ENCODE assay signal across 9 cellular contexts in genomic region chr4:143773998-143774898, GRCh38.
DNase-seq lines count a peak whose midpoint lies in the region; ATAC-seq and TF ChIP-seq lines count a peak whose summit lies in the region.
"Had no signal": no experiment of that assay in that cellular context is flagged by ENCODE, and none has a peak within 500 bp of the region (broad histone marks: within the 10 kb centered on the region; RNA-seq: fewer than 3 reads in every experiment).

No MANE protein-coding gene starts in this region.

- H3K36me3 ChIP-seq in BJ (ENCODE audit: control insufficient read depth, insufficient read depth, low read length) (no peaks in the 10 kb centered on the region), gastrocnemius medialis (no peaks in the 10 kb centered on the region)

- no peak overlapping the region for H3K4me3 Mint-ChIP-seq in activated CD8-positive, alpha-beta T cell treated with anti-CD3 and anti-CD28 coated beads, Interleukin-2, amount 10 ng/mL, durations not matched to agents 7 days and 5 days
- H3K4me3 Mint-ChIP-seq: T-helper 1 cell treated with Interleukin-12 subunit alpha and Interleukin-12 subunit beta and Interleukin-4 antibody, amounts not matched to agents 30 μg/mL and 1 μg/mL, for 36 hours had no signal

- H3K27me3 Mint-ChIP-seq in activated CD8-positive, alpha-beta T cell treated with anti-CD3 and anti-CD28 coated beads, Interleukin-2, amount 10 ng/mL, durations not matched to agents 7 days and 5 days (ENCODE audit: low read depth): peaks cover 12% of the 10 kb centered on the region

- H3K4me3 ChIP-seq in BJ (ENCODE audit: low read depth, low read length) (no peak overlapping the region), gastrocnemius medialis (no peak overlapping the region)

- H3K27ac ChIP-seq in foreskin keratinocyte (no peak overlapping the region), gastrocnemius medialis (no peak overlapping the region)

- POLR2A ChIA-PET in BJ (lab: Charles Lee): no interaction called here
- POLR2A ChIA-PET in activated CD8-positive, alpha-beta T cell treated with anti-CD3 and anti-CD28 coated beads, Interleukin-2, amount 10 ng/mL, durations not matched to agents 7 days and 5 days (lab: Charles Lee): no interaction called here

- intact Hi-C loops in gastrocnemius medialis (cut with DNase I; ENCODE audit: low total_unique reads): no loop called here

- H3K9me3 Mint-ChIP-seq in activated CD8-positive, alpha-beta T cell treated with anti-CD3 and anti-CD28 coated beads, Interleukin-2, amount 10 ng/mL, durations not matched to agents 7 days and 5 days (ENCODE audit: insufficient read depth): no peaks in the 10 kb centered on the region
- H3K9me3 Mint-ChIP-seq: T-helper 1 cell treated with Interleukin-12 subunit alpha and Interleukin-12 subunit beta and Interleukin-4 antibody, amounts not matched to agents 30 μg/mL and 1 μg/mL, for 36 hours had no signal

- ATAC-seq in GM18502 (IDR thresholded peaks at IDR 0.05; ENCODE audit: poor library complexity, unreplicated experiment) (peak; percentile 100), HG02798 (IDR thresholded peaks at IDR 0.05; ENCODE audit: poor library complexity, unreplicated experiment) (peak; percentile 100), foreskin keratinocyte (peak; percentile 99), gastrocnemius medialis (no peak)
- peak; percentile 87 for ATAC-seq in activated CD8-positive, alpha-beta T cell treated with anti-CD3 and anti-CD28 coated beads, Interleukin-2, amount 10 ng/mL, durations not matched to agents 7 days and 5 days

- no peaks in the 10 kb centered on the region for H3K36me3 Mint-ChIP-seq in activated CD8-positive, alpha-beta T cell treated with anti-CD3 and anti-CD28 coated beads, Interleukin-2, amount 10 ng/mL, durations not matched to agents 7 days and 5 days (ENCODE audit: low read depth)

- DNase-seq in BJ (ENCODE audit: low read depth) (no peak), NCI-H146 (lab: John Stamatoyannopoulos, UW) (peak; percentile 32), foreskin keratinocyte (peak; percentile 26 to 36), gastrocnemius medialis (no peak), HCEC 1CT (no peak)
- DNase-seq in activated CD8-positive, alpha-beta T cell treated with anti-CD3 and anti-CD28 coated beads, Interleukin-2, amount 10 ng/mL, durations not matched to agents 7 days and 5 days: peak; percentile 60

- TF ChIP-seq POLR2A in gastrocnemius medialis (IDR thresholded peaks at IDR 0.05): no peak

- H3K27ac Mint-ChIP-seq in activated CD8-positive, alpha-beta T cell treated with anti-CD3 and anti-CD28 coated beads, Interleukin-2, amount 10 ng/mL, durations not matched to agents 7 days and 5 days: no peak overlapping the region
- H3K27ac Mint-ChIP-seq: T-helper 1 cell treated with Interleukin-12 subunit alpha and Interleukin-12 subunit beta and Interleukin-4 antibody, amounts not matched to agents 30 μg/mL and 1 μg/mL, for 36 hours had no signal

- in situ Hi-C loops in gastrocnemius medialis (cut with MboI; ENCODE audit: low sequenced_read_pairs in 4 of 4): no loop called here

- H3K27me3 ChIP-seq in BJ (ENCODE audit: control insufficient read depth, insufficient read depth, low read length): no peaks in the 10 kb centered on the region
- H3K27me3 ChIP-seq in foreskin keratinocyte: no peaks in the 10 kb centered on the region
- no peaks in the 10 kb centered on the region for H3K27me3 ChIP-seq in gastrocnemius medialis

- H3K4me1 ChIP-seq in foreskin keratinocyte (no peaks in the 10 kb centered on the region), gastrocnemius medialis (no peaks in the 10 kb centered on the region)

- no peaks in the 10 kb centered on the region for H3K9me3 ChIP-seq in gastrocnemius medialis

- TF ChIP-seq CTCF in BJ (IDR thresholded peaks at IDR 0.05; ENCODE audit: insufficient read depth, low read depth, low read length) (peak; percentile 82), foreskin keratinocyte (conservative IDR thresholded peaks at IDR 0.05) (peak; percentile 71), gastrocnemius medialis (IDR thresholded peaks at IDR 0.05 in 4 of 5, conservative IDR thresholded peaks at IDR 0.05 in 1 of 5) (peak; percentile 7 to 52 (median 37))

- CTCF ChIA-PET in BJ (lab: Yijun Ruan, JAX): interaction anchor here (0.5 to 1.8 kb wide), 7 partner anchors 9 to 248 kb away, joined by 3 to 11 read pairs (median 3); no protein-coding TSS in a partner anchor
- CTCF ChIA-PET in activated CD8-positive, alpha-beta T cell treated with anti-CD3 and anti-CD28 coated beads, Interleukin-2, amount 10 ng/mL, durations not matched to agents 7 days and 5 days (lab: Charles Lee): interaction anchor here (0.7 to 1.8 kb wide), 4 partner anchors 8 to 15 kb away, joined by 3 to 7 read pairs (median 3); no protein-coding TSS in a partner anchor

- H3K4me1 Mint-ChIP-seq in activated CD8-positive, alpha-beta T cell treated with anti-CD3 and anti-CD28 coated beads, Interleukin-2, amount 10 ng/mL, durations not matched to agents 7 days and 5 days (ENCODE audit: low read depth): no peaks in the 10 kb centered on the region

Comparison
In these comparisons a context has a peak if more than half of its experiments do, and no peak if none do; other contexts are left out.
1. DNase-seq: peak in NCI-H146 (single experiment), activated CD8-positive, alpha-beta T cell treated with anti-CD3 and anti-CD28 coated beads, Interleukin-2, amount 10 ng/mL, durations not matched to agents 7 days and 5 days (single experiment) and foreskin keratinocyte (2 of 2); none in BJ (single experiment), gastrocnemius medialis (0 of 2) and HCEC 1CT (single experiment).
2. ATAC-seq: peak in GM18502 (single experiment), HG02798 (single experiment), activated CD8-positive, alpha-beta T cell treated with anti-CD3 and anti-CD28 coated beads, Interleukin-2, amount 10 ng/mL, durations not matched to agents 7 days and 5 days (single experiment) and foreskin keratinocyte (single experiment); none in gastrocnemius medialis (0 of 2).
3. Peak in every context shown above with its lines, with median percentiles within 50 percentile points of each other: CTCF ChIP-seq.